Comparison of ENCODE assay signal across 13 cellular contexts in the genomic region with DNA sequence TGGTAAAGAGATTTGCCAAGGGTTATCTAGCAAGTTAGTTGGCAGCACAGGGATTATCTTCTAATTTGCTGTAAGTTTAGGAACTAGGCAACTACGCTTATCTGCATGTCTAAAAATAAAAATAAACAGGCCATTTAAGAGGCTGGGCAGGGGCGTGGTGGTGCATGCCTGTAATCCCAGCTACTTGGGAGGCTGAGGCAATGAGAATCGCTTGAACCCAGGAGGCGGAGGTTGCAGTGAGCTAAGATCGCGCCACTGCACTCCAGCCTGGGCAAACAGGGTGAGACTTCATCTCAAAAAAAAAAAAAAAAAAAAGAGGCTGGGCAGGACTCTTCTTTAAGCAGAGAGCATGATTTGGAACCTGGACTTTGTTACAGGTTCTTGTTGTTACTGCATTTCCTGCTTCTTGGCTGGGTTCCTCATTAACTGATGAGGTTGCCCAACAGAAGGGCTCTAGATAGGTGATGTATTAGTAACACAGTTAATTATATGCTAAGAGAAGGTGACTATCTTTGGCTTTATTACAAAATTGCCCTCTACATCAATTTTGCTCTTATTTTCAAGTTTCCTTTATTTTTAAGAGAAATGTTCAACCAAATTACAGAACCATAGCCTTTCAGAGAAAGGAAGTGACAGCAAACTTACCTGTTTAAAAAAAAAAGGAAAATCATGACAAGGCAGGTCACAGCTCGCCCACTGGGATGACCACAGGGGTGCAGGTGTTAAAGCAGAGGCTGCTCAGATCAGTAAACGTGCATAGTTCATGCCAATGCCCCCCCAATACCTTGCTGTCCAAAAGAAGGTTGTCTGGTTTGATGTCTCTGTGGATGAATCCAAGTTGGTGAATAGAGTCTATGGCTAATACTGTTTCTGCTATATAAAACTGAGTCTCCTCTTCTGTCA. TPM values are rescaled to one million over a fixed set of nuclear protein-coding genes. Genes with fewer than 3 reads are reported as not detected.
DNase-seq lines count a peak whose midpoint lies in the region; ATAC-seq and TF ChIP-seq lines count a peak whose summit lies in the region.
"Had no signal": no experiment of that assay in that cellular context is flagged by ENCODE, and none has a peak within 500 bp of the region (broad histone marks: within the 10 kb centered on the region; RNA-seq: fewer than 3 reads in every experiment).

No MANE protein-coding gene starts in this region.

- H3K79me2 ChIP-seq in SK-N-SH (ENCODE audit: insufficient read depth) = no peaks in the 10 kb centered on the region
- H3K79me2 ChIP-seq: parathyroid adenoma had no signal

- H3K9me2 ChIP-seq in SK-N-SH = no peaks in the 10 kb centered on the region

- H3K4me1 Mint-ChIP-seq in activated CD8-positive, alpha-beta memory T cell treated with anti-CD3 and anti-CD28 coated beads, Interleukin-2, amount 10 ng/mL, durations not matched to agents 7 days and 5 days = peaks cover 28% of the 10 kb centered on the region
- peaks cover 13 to 19% of the 10 kb centered on the region in 2 donors for H3K4me1 Mint-ChIP-seq in natural killer cell treated with Interleukin-12 subunit alpha and Interleukin-12 subunit beta and Interleukin-15 and Interleukin-18, amount 100 ng/mL, for 72 hours (ENCODE audit: low read depth in 2 of 2)
- H3K4me1 Mint-ChIP-seq: memory B cell had no signal

- H3K27me3 ChIP-seq in SK-N-SH (ENCODE audit: insufficient read depth) = no peaks in the 10 kb centered on the region
- H3K27me3 ChIP-seq: SJCRH30 had no signal

- POLR2A ChIA-PET in SK-N-SH (lab: Yijun Ruan, JAX) = no interaction called here

- H3K27me3 Mint-ChIP-seq in activated CD8-positive, alpha-beta memory T cell treated with anti-CD3 and anti-CD28 coated beads, Interleukin-2, amount 10 ng/mL, durations not matched to agents 7 days and 5 days = no peaks in the 10 kb centered on the region
- H3K27me3 Mint-ChIP-seq in natural killer cell treated with Interleukin-12 subunit alpha and Interleukin-12 subunit beta and Interleukin-15 and Interleukin-18, amount 100 ng/mL, for 72 hours = no peaks in the 10 kb centered on the region
- H3K27me3 Mint-ChIP-seq: memory B cell, type B pancreatic cell had no signal

- CTCF ChIA-PET in activated CD8-positive, alpha-beta memory T cell treated with anti-CD3 and anti-CD28 coated beads, Interleukin-2, amount 10 ng/mL, durations not matched to agents 7 days and 5 days (lab: Charles Lee) = no interaction called here
- CTCF ChIA-PET in SK-N-SH (lab: Yijun Ruan, JAX) = interaction anchor here (0.9 to 1.6 kb wide), 2 partner anchors 18 to 174 kb away, joined by 3 to 4 read pairs; no protein-coding TSS in a partner anchor

- no peak overlapping the region for H3K4me3 Mint-ChIP-seq in activated CD8-positive, alpha-beta memory T cell treated with anti-CD3 and anti-CD28 coated beads, Interleukin-2, amount 10 ng/mL, durations not matched to agents 7 days and 5 days
- no peak overlapping the region for H3K4me3 Mint-ChIP-seq in natural killer cell treated with Interleukin-12 subunit alpha and Interleukin-12 subunit beta and Interleukin-15 and Interleukin-18, amount 100 ng/mL, for 72 hours
- H3K4me3 Mint-ChIP-seq: memory B cell, type B pancreatic cell had no signal

- no peak overlapping the region for H3K4me2 ChIP-seq in SK-N-SH

- peaks cover 59% of the 10 kb centered on the region for H3K36me3 Mint-ChIP-seq in activated CD8-positive, alpha-beta memory T cell treated with anti-CD3 and anti-CD28 coated beads, Interleukin-2, amount 10 ng/mL, durations not matched to agents 7 days and 5 days
- peaks cover 16% of the 10 kb centered on the region for H3K36me3 Mint-ChIP-seq in natural killer cell treated with Interleukin-12 subunit alpha and Interleukin-12 subunit beta and Interleukin-15 and Interleukin-18, amount 100 ng/mL, for 72 hours

- TF ChIP-seq RAD21 in SK-N-SH (IDR thresholded peaks at IDR 0.05; ENCODE audit: low read length) = no peak

- H3K9ac ChIP-seq in SK-N-SH = no peak overlapping the region
- H3K9ac ChIP-seq: parathyroid adenoma had no signal

- no peaks in the 10 kb centered on the region for H4K20me1 ChIP-seq in SK-N-SH (ENCODE audit: insufficient read depth)

- H3K4me1 ChIP-seq in SK-N-SH (ENCODE audit: control insufficient read depth in 1 of 2, insufficient read depth in 2 of 2, low read depth in 1 of 2, low read length in 1 of 2) = peaks cover 0 to 6% of the 10 kb centered on the region in 2 experiments; a peak in 2 of 4 replicates
- H3K4me1 ChIP-seq: parathyroid adenoma, SJCRH30 had no signal

- H2AFZ ChIP-seq in SK-N-SH (ENCODE audit: low read depth) = no peak overlapping the region
- H2AFZ ChIP-seq: parathyroid adenoma had no signal

- H3F3A ChIP-seq in SK-N-SH (replicated peaks; ENCODE audit: insufficient read depth) = no peaks in the 10 kb centered on the region

- no peaks in the 10 kb centered on the region for H3K9me3 Mint-ChIP-seq in activated CD8-positive, alpha-beta memory T cell treated with anti-CD3 and anti-CD28 coated beads, Interleukin-2, amount 10 ng/mL, durations not matched to agents 7 days and 5 days (ENCODE audit: low read depth)
- no peaks in the 10 kb centered on the region for H3K9me3 Mint-ChIP-seq in natural killer cell treated with Interleukin-12 subunit alpha and Interleukin-12 subunit beta and Interleukin-15 and Interleukin-18, amount 100 ng/mL, for 72 hours
- H3K9me3 Mint-ChIP-seq: memory B cell, type B pancreatic cell had no signal

- TF ChIP-seq EP300 in SK-N-SH (IDR thresholded peaks at IDR 0.05; ENCODE audit: borderline replicate concordance in 1 of 2, low read depth in 1 of 2, low read length in 1 of 2) = no peak

- 95% methylated on average over 8 of the region's 8 CpGs for WGBS in SK-N-SH (ENCODE audit: low lambda C conversion rate)

- no peaks in the 10 kb centered on the region for H3K9me3 ChIP-seq in SK-N-SH
- H3K9me3 ChIP-seq: SJCRH30 had no signal

- H3K27ac ChIP-seq in SK-N-SH (ENCODE audit: low read depth in 2 of 2, low read length in 1 of 2) = no peak overlapping the region
- H3K27ac ChIP-seq: parathyroid adenoma, SJCRH30 had no signal

- no peak for DNase-seq in activated CD8-positive, alpha-beta memory T cell treated with anti-CD3 and anti-CD28 coated beads, Interleukin-2, amount 10 ng/mL, durations not matched to agents 7 days and 5 days
- no peak for DNase-seq in activated CD8-positive, alpha-beta memory T cell treated with anti-CD3 and anti-CD28 coated beads for 24 hours
- DNase-seq in epithelial cell of esophagus (ENCODE audit: low read depth) (peak; percentile 54), amygdala (lab: John Stamatoyannopoulos, UW) (no peak), NCI-H446 treated with DMSO at 0.1 percent for 48 hours (lab: John Stamatoyannopoulos, UW) (no peak), SK-N-SH (no peak)
- DNase-seq in natural killer cell treated with Interleukin-12 subunit alpha and Interleukin-12 subunit beta and Interleukin-15 and Interleukin-18, amount 100 ng/mL, for 72 hours (ENCODE audit: low spot score) = no peak
- DNase-seq: SJCRH30; stimulated activated CD4-positive, alpha-beta T cell treated with anti-CD3 and anti-CD28 coated beads, Interleukin-15, amount 100 ng/mL, for 24 hours had no signal

- no peak for ATAC-seq in activated CD8-positive, alpha-beta memory T cell treated with anti-CD3 and anti-CD28 coated beads, Interleukin-2, amount 10 ng/mL, durations not matched to agents 7 days and 5 days
- ATAC-seq in GM21423 (IDR thresholded peaks at IDR 0.05; ENCODE audit: unreplicated experiment) = peak; percentile 63
- no peak for ATAC-seq in natural killer cell treated with Interleukin-12 subunit alpha and Interleukin-12 subunit beta and Interleukin-15 and Interleukin-18, amount 100 ng/mL, for 72 hours

- H3K4me3 ChIP-seq in epithelial cell of esophagus (ENCODE audit: low read length) (no peak overlapping the region), SK-N-SH (ENCODE audit: low read depth in 2 of 2, low read length in 1 of 2) (no peak overlapping the region)
- H3K4me3 ChIP-seq: SJCRH30 had no signal

- H3K36me3 ChIP-seq in SK-N-SH (replicated peaks in 1 of 2; ENCODE audit: control insufficient read depth in 1 of 2, insufficient read depth in 2 of 2, low read length in 1 of 2) = peaks cover 48% of the 10 kb centered on the region in 2 experiments

- TF ChIP-seq CTCF in epithelial cell of esophagus (IDR thresholded peaks at IDR 0.05; ENCODE audit: insufficient read depth, low read depth, low read length, missing control alignments) (no peak), SK-N-SH (IDR thresholded peaks at IDR 0.05) (no peak)

- H3K27ac Mint-ChIP-seq in activated CD8-positive, alpha-beta memory T cell treated with anti-CD3 and anti-CD28 coated beads, Interleukin-2, amount 10 ng/mL, durations not matched to agents 7 days and 5 days = peak overlapping the region; percentile 19
- peak overlapping the region; percentile 14 to 47 for H3K27ac Mint-ChIP-seq in natural killer cell treated with Interleukin-12 subunit alpha and Interleukin-12 subunit beta and Interleukin-15 and Interleukin-18, amount 100 ng/mL, for 72 hours
- H3K27ac Mint-ChIP-seq: memory B cell, type B pancreatic cell had no signal

TF ChIP-seq in SK-N-SH, 30 proteins besides CTCF, POLR2A, EP300 and RAD21 (continues in another document):
- TF ChIP-seq USF2 (IDR thresholded peaks at IDR 0.05; ENCODE audit: borderline replicate concordance, low read depth, low read length) = no peak
- TF ChIP-seq SMC3 (IDR thresholded peaks at IDR 0.05; ENCODE audit: low read depth, low read length) = no peak
- no peak for TF ChIP-seq FOXM1 (IDR thresholded peaks at IDR 0.05; ENCODE audit: low read depth)
- no peak for TF ChIP-seq PBX3 (IDR thresholded peaks at IDR 0.05)

RNA-seq across cellular contexts. Expression of gene STK38, which starts 32.5 kb away (rescaled TPM):
- total RNA-seq in activated CD8-positive, alpha-beta memory T cell treated with anti-CD3 and anti-CD28 coated beads, Interleukin-2, amount 10 ng/mL, durations not matched to agents 7 days and 5 days = 10 to 100 TPM; 47.7 to 54.7 TPM
- total RNA-seq in natural killer cell treated with Interleukin-12 subunit alpha and Interleukin-12 subunit beta and Interleukin-15 and Interleukin-18, amount 100 ng/mL, for 72 hours = 10 to 100 TPM; 26.4 to 32.5 TPM
- 10.2 and 12.0 TPM in 2 replicates for polyA plus RNA-seq in SK-N-SH (2012; rRNA removed)
- 11.0 and 11.9 TPM in 2 replicates for polyA plus RNA-seq in SK-N-SH (2012; cell fraction: cytosol; rRNA removed)
- 13.5 and 27.9 TPM in 2 replicates for polyA plus RNA-seq in SK-N-SH (2012; cell fraction: nucleus; rRNA removed)
